ENCODE assay signal across 1 cellular context in the genomic region with DNA sequence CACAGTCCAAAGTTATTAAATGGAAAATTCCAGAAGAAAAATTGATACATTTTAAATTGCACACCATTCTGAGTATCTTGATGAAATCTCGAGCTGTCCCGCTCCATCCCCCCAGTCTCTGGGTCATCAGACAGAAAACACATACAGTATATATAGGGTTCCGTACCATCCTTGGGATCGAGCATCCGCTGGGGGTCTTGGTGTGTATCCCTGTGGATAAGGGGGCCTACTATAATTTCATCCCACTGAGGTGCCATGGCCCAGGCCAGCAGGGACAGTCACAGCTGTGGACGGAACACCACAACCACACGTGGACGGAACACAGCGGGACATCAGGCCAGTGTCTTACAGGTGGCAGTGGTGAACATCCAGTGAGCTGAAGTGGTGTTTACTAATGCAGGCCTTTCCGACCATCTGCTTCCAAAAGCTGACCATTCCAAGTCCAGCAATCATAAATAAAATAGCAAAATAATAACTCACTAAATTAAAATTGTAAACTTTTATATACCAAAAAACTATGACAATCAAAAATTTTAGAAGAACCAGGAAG.
TF ChIP-seq lines count a peak whose summit lies in the region.

No MANE protein-coding gene starts in this region.

TF ChIP-seq in SK-N-SH treated with all-trans-retinoic acid at 6 μM for 48 hours, 23 proteins besides CTCF, POLR2A, EP300 and RAD21 (continued from another document):
- TF ChIP-seq, protein P1, sequence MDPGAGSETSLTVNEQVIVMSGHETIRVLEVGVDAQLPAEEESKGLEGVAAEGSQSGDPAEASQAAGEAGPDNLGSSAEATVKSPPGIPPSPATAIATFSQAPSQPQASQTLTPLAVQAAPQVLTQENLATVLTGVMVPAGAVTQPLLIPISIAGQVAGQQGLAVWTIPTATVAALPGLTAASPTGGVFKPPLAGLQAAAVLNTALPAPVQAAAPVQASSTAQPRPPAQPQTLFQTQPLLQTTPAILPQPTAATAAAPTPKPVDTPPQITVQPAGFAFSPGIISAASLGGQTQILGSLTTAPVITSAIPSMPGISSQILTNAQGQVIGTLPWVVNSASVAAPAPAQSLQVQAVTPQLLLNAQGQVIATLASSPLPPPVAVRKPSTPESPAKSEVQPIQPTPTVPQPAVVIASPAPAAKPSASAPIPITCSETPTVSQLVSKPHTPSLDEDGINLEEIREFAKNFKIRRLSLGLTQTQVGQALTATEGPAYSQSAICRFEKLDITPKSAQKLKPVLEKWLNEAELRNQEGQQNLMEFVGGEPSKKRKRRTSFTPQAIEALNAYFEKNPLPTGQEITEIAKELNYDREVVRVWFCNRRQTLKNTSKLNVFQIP (CRISPR knock-in tag; IDR thresholded peaks at IDR 0.05; ENCODE audit: borderline replicate concordance, low read depth): no peak
- no peak for TF ChIP-seq SNAI2 (CRISPR knock-in tag; IDR thresholded peaks at IDR 0.05)
